Comparison of ENCODE assay signal across 8 cellular contexts in genomic region chr1:146278346-146278745, GRCh38. TPM values are rescaled to one million over a fixed set of nuclear protein-coding genes. Genes with fewer than 3 reads are reported as not detected.
A peak's percentile ranks its signal among the peaks of the same experiment; 100 is the strongest.
DNase-seq lines count a peak whose midpoint lies in the region; ATAC-seq lines count a peak whose summit lies in the region.
"Not testable (repeated sequence)": the region's sequence is repeated elsewhere in the genome, so short reads cannot be mapped to it uniquely, and the experiment has no call there.

No MANE protein-coding gene starts in this region.

- H3K27me3 Mint-ChIP-seq in stimulated activated naive CD8-positive, alpha-beta T cell treated with anti-CD3 and anti-CD28 coated beads, Interleukin-15, amount 100 ng/mL, for 72 hours: not testable (repeated sequence)

- intact Hi-C loops in right cardiac atrium (cut with DNase I): not testable (repeated sequence)

- not testable (repeated sequence) for H3K27ac ChIP-seq in right cardiac atrium (ENCODE audit: low read length)

- not testable (repeated sequence) for DNase-seq in right cardiac atrium; stimulated activated naive CD8-positive, alpha-beta T cell treated with anti-CD3 and anti-CD28 coated beads, Interleukin-15, amount 100 ng/mL, for 72 hours

- not testable (repeated sequence) for H3K4me1 ChIP-seq in right cardiac atrium (ENCODE audit: control insufficient read depth, insufficient read depth, low read length)

- not testable (repeated sequence) for H3K27ac Mint-ChIP-seq in stimulated activated naive CD8-positive, alpha-beta T cell treated with anti-CD3 and anti-CD28 coated beads, Interleukin-15, amount 100 ng/mL, for 72 hours

- not testable (repeated sequence) for H3K4me3 ChIP-seq in right cardiac atrium (ENCODE audit: low read length)

- H3K9me3 ChIP-seq in right cardiac atrium (ENCODE audit: control insufficient read depth, low read length): not testable (repeated sequence)

- not testable (repeated sequence) for H3K9me3 Mint-ChIP-seq in stimulated activated naive CD8-positive, alpha-beta T cell treated with anti-CD3 and anti-CD28 coated beads, Interleukin-15, amount 100 ng/mL, for 72 hours

- H3K27me3 ChIP-seq in right cardiac atrium (ENCODE audit: control insufficient read depth, insufficient read depth): not testable (repeated sequence)

- WGBS in right cardiac atrium: no CpG with 5 or more reads among the region's 3 CpGs

- H3K4me1 Mint-ChIP-seq in stimulated activated naive CD8-positive, alpha-beta T cell treated with anti-CD3 and anti-CD28 coated beads, Interleukin-15, amount 100 ng/mL, for 72 hours: not testable (repeated sequence)

- not testable (repeated sequence) for H3K4me3 Mint-ChIP-seq in stimulated activated naive CD8-positive, alpha-beta T cell treated with anti-CD3 and anti-CD28 coated beads, Interleukin-15, amount 100 ng/mL, for 72 hours

- ATAC-seq in GM18519 (IDR thresholded peaks at IDR 0.05; ENCODE audit: low FRiP score, unreplicated experiment) (peak; percentile 46), GM19397 (IDR thresholded peaks at IDR 0.05; ENCODE audit: unreplicated experiment) (peak; percentile 60), GM21717 (IDR thresholded peaks at IDR 0.05; ENCODE audit: unreplicated experiment) (peak; percentile 50), HG02938 (IDR thresholded peaks at IDR 0.05; ENCODE audit: unreplicated experiment) (peak; percentile 74), HG03196 (IDR thresholded peaks at IDR 0.05; ENCODE audit: unreplicated experiment) (peak; percentile 67), SK-N-SH treated with all-trans-retinoic acid at 6 μM for 48 hours (peak; percentile 82), right cardiac atrium (peak; percentile 11 to 51)
- ATAC-seq in stimulated activated naive CD8-positive, alpha-beta T cell treated with anti-CD3 and anti-CD28 coated beads, Interleukin-15, amount 100 ng/mL, for 72 hours: peak; percentile 54

RNA-seq across cellular contexts. Expression of gene NOTCH2NLA, which starts 49.5 kb away (rescaled TPM):
- total RNA-seq in right cardiac atrium: 10 to 100 TPM; 11.6 to 19.8 (median 14.1) TPM
- polyA plus RNA-seq in right cardiac atrium: 12.7 TPM

Comparison
In these comparisons a context has a peak if more than half of its experiments do, and no peak if none do; other contexts are left out.
1. ATAC-seq: peak in every context shown above with its lines; median percentile 82 in SK-N-SH treated with all-trans-retinoic acid at 6 μM for 48 hours; 74 in HG02938; 67 in HG03196; 60 in GM19397; 54 in stimulated activated naive CD8-positive, alpha-beta T cell treated with anti-CD3 and anti-CD28 coated beads, Interleukin-15, amount 100 ng/mL, for 72 hours; 50 in GM21717; 46 in GM18519; 31 in right cardiac atrium.